13 cellular contexts compared by ENCODE assay signal in the genomic region with DNA sequence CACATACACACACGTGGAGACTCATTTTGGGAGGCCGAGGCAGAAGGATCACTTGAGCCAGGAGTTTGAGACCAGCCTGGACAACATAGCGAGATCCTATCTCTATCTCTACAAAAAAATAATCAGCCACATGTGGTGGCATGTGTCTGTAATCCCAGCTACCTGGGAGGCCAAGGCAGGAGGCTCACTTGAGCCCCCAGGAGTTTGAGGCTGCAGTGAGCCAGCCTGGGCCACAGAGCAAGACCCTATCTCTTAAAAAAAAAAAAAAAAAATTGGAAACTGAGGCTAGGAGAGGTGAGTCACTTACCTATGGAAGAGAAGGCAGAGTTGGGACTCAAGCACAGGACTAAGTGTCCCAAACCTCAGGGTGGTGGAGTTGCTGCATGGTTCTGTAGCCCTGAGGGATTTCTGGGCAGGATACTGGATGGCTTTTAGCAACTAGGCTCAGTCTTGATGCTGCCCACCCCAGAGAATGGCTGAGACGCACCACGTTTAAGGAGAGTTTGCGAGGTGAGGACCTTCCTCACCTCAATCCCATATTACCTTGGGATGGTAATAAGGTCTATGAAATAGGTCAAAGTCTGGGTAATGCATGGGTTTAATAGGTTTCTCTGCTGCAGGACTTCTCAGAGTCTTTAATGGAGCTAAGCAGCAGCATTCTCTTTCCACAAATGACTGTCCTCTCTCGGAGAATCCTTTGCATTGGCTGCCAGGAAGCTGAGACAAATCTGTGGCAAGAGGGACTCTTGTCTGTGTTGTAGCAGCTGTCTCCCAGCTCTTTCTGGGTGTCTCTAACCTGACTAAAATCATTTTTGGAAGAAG. TPM values are rescaled to one million over a fixed set of nuclear protein-coding genes. Genes with fewer than 3 reads are reported as not detected.
DNase-seq lines count a peak whose midpoint lies in the region; ATAC-seq and TF ChIP-seq lines count a peak whose summit lies in the region.
"Had no signal": no experiment of that assay in that cellular context is flagged by ENCODE, and none has a peak within 500 bp of the region (broad histone marks: within the 10 kb centered on the region; RNA-seq: fewer than 3 reads in every experiment).

No MANE protein-coding gene starts in this region.

- H3K36me3 Mint-ChIP-seq in activated naive CD8-positive, alpha-beta T cell treated with anti-CD3 and anti-CD28 coated beads for 36 hours, result peaks cover 25% of the 10 kb centered on the region

- H3K9ac ChIP-seq in PC-3 (ENCODE audit: low read length), result no peak overlapping the region

- no peak overlapping the region for H3K4me3 Mint-ChIP-seq in activated naive CD8-positive, alpha-beta T cell treated with anti-CD3 and anti-CD28 coated beads for 36 hours
- H3K4me3 Mint-ChIP-seq: B cell had no signal

- peaks cover 89% of the 10 kb centered on the region for H3K4me1 Mint-ChIP-seq in activated naive CD8-positive, alpha-beta T cell treated with anti-CD3 and anti-CD28 coated beads for 36 hours

- CTCF ChIA-PET in PC-3 (lab: Charles Lee), result no interaction called here

- intact Hi-C loops in heart right ventricle (cut with DNase I), result no loop called here
- intact Hi-C loops in right cardiac atrium (cut with DNase I), result no loop called here
- intact Hi-C loops in upper lobe of right lung (cut with DNase I), result no loop called here
- intact Hi-C loops in PC-3 (cut with micrococcal nuclease), result no loop called here

- H4K20me1 ChIP-seq in PC-3 (ENCODE audit: low read length), result no peaks in the 10 kb centered on the region

- H3K27ac Mint-ChIP-seq in activated naive CD8-positive, alpha-beta T cell treated with anti-CD3 and anti-CD28 coated beads for 36 hours, result peak overlapping the region; percentile 25

- no peak for TF ChIP-seq CTCF in heart right ventricle (IDR thresholded peaks at IDR 0.05)
- no peak for TF ChIP-seq CTCF in upper lobe of right lung (IDR thresholded peaks at IDR 0.05)
- no peak for TF ChIP-seq CTCF in PC-3 (conservative IDR thresholded peaks at IDR 0.05; ENCODE audit: low read depth, low read length)

- H3K27me3 ChIP-seq in heart right ventricle (no peaks in the 10 kb centered on the region), right cardiac atrium (ENCODE audit: control insufficient read depth, insufficient read depth) (no peaks in the 10 kb centered on the region), upper lobe of right lung (no peaks in the 10 kb centered on the region), PC-3 (ENCODE audit: low read length) (no peaks in the 10 kb centered on the region)

- H3K27me3 Mint-ChIP-seq in activated naive CD8-positive, alpha-beta T cell treated with anti-CD3 and anti-CD28 coated beads for 36 hours, result no peaks in the 10 kb centered on the region
- H3K27me3 Mint-ChIP-seq: B cell had no signal

- no peaks in the 10 kb centered on the region for H3K9me3 Mint-ChIP-seq in activated naive CD8-positive, alpha-beta T cell treated with anti-CD3 and anti-CD28 coated beads for 36 hours

- no TSS peak for BruUV-seq in PC-3 (replicated peaks; lab: Mats Ljungman, UMichigan)

- H3K36me3 ChIP-seq in heart right ventricle, result peaks cover 0 to 48% (median 0%) of the 10 kb centered on the region in 9 donors
- peaks cover 35% of the 10 kb centered on the region for H3K36me3 ChIP-seq in upper lobe of right lung
- peaks cover 4% of the 10 kb centered on the region; the same call in 1 of the 2 replicates for H3K36me3 ChIP-seq in PC-3 (ENCODE audit: low read depth, low read length)

- H3K79me2 ChIP-seq in PC-3 (ENCODE audit: low read length), result 0 out of 2 replicates have a peak, but pooled peaks cover 8% of the 10 kb centered on the region

- no peak overlapping the region for H3K4me3 ChIP-seq in heart right ventricle
- H3K4me3 ChIP-seq in right cardiac atrium (ENCODE audit: low read length), result no peak overlapping the region
- no peak overlapping the region for H3K4me3 ChIP-seq in upper lobe of right lung
- H3K4me3 ChIP-seq in PC-3 (ENCODE audit: low read length), result no peak overlapping the region

- H3F3A ChIP-seq in PC-3 (ENCODE audit: low read length, unreplicated experiment), result no peaks in the 10 kb centered on the region

- ATAC-seq in heart right ventricle (no peak), right cardiac atrium (no peak), upper lobe of right lung (no peak), PC-3 (no peak)

- no peak overlapping the region for H3K4me2 ChIP-seq in PC-3 (ENCODE audit: low read length)

- no peaks in the 10 kb centered on the region for H3K9me2 ChIP-seq in PC-3 (replicated peaks; ENCODE audit: low read length)

- DNase-seq in heart right ventricle (no peak), right cardiac atrium (no peak), islet precursor cell (peak; percentile 44), upper lobe of right lung (peak; percentile 10), NCI-H69 (lab: John Stamatoyannopoulos, UW) (no peak), PC-3 (no peak)
- no peak for DNase-seq in activated naive CD8-positive, alpha-beta T cell treated with anti-CD3 and anti-CD28 coated beads for 36 hours
- DNase-seq in stimulated activated CD4-positive, alpha-beta T cell treated with anti-CD3 and anti-CD28 coated beads, Interleukin-1b, Interleukin-23, amount 100 ng/mL, for 48 hours, result no peak
- DNase-seq: EL, MV-4-11, NCI-H2171 treated with DMSO at 0.1 percent for 48 hours, WERI-Rb-1 had no signal

- H2AFZ ChIP-seq in PC-3 (ENCODE audit: low read length), result no peak overlapping the region

- peak overlapping the region in 8 of 10 donors; percentile 19 to 93 (median 76) for H3K27ac ChIP-seq in heart right ventricle
- no peak overlapping the region for H3K27ac ChIP-seq in right cardiac atrium (ENCODE audit: low read length)
- H3K27ac ChIP-seq in upper lobe of right lung, result peak overlapping the region; percentile 60
- no peak overlapping the region for H3K27ac ChIP-seq in PC-3 (ENCODE audit: low read length)
- H3K27ac ChIP-seq: WERI-Rb-1 had no signal

- H3K4me1 ChIP-seq in heart right ventricle, result peaks cover 39 to 100% (median 98%) of the 10 kb centered on the region in 9 donors
- peaks cover 29% of the 10 kb centered on the region for H3K4me1 ChIP-seq in right cardiac atrium (ENCODE audit: control insufficient read depth, insufficient read depth, low read length)
- peaks cover 96% of the 10 kb centered on the region for H3K4me1 ChIP-seq in upper lobe of right lung
- H3K4me1 ChIP-seq in PC-3 (ENCODE audit: insufficient read depth, low read length), result 0 out of 2 replicates have a peak, but pooled peaks cover 13% of the 10 kb centered on the region

- H3K9me3 ChIP-seq in heart right ventricle (no peaks in the 10 kb centered on the region), right cardiac atrium (ENCODE audit: control insufficient read depth, low read length) (no peaks in the 10 kb centered on the region), upper lobe of right lung (no peaks in the 10 kb centered on the region), PC-3 (ENCODE audit: low read length) (no peaks in the 10 kb centered on the region)

- POLR2A ChIA-PET in PC-3 (lab: Charles Lee; ENCODE audit: unreplicated experiment), result interaction anchor here (0.6 kb wide), 1 partner anchor 25 kb away, joined by 5 read pairs; no protein-coding TSS in a partner anchor

- 82 to 86% methylated on average over 7 of the region's 7 CpGs for WGBS in heart right ventricle, 2 donors
- 83% methylated on average over 7 of the region's 7 CpGs for WGBS in right cardiac atrium

RNA-seq across cellular contexts. Expression of a gene that starts 35.6 kb away (rescaled TPM):
- total RNA-seq in heart right ventricle (10 to 100 TPM; 29.8 to 61.4 (median 39.0) TPM), right cardiac atrium (10 to 100 TPM; 24.9 to 31.2 (median 29.2) TPM), upper lobe of right lung (47.1 TPM), PC-3 (2014; rRNA removed) (12.9 and 34.6 TPM in 2 replicates)
- polyA plus RNA-seq in heart right ventricle (10 to 100 TPM in 1 of 2 donors, 1 to 10 TPM in 1; 9.9 to 11.5 TPM), right cardiac atrium (10.3 TPM)
- 10 to 100 TPM; 58.5 to 59.4 TPM for total RNA-seq in activated naive CD8-positive, alpha-beta T cell treated with anti-CD3 and anti-CD28 coated beads for 36 hours

Comparison
In these comparisons a context has a peak if more than half of its experiments do, and no peak if none do; other contexts are left out.
1. H3K27ac ChIP-seq: peak in heart right ventricle (8 of 10) and upper lobe of right lung (single experiment); none in right cardiac atrium (single experiment) and PC-3 (single experiment).
2. DNase-seq: peak in islet precursor cell (single experiment) and upper lobe of right lung (single experiment); none in heart right ventricle (0 of 2), right cardiac atrium (0 of 3), activated naive CD8-positive, alpha-beta T cell treated with anti-CD3 and anti-CD28 coated beads for 36 hours (single experiment), NCI-H69 (single experiment), PC-3 (single experiment) and stimulated activated CD4-positive, alpha-beta T cell treated with anti-CD3 and anti-CD28 coated beads, Interleukin-1b, Interleukin-23, amount 100 ng/mL, for 48 hours (single experiment).